Comparison of ENCODE assay signal across 8 cellular contexts in genomic region chr20:36439040-36439730, GRCh38.
DNase-seq lines count a peak whose midpoint lies in the region; ATAC-seq and TF ChIP-seq lines count a peak whose summit lies in the region.

No MANE protein-coding gene starts in this region.

- 28 to 37% methylated on average over 9 of the region's 9 CpGs for WGBS in lung, 2 donors

- no peaks in the 10 kb centered on the region for H3K36me3 ChIP-seq in lung (ENCODE audit: control insufficient read depth in 2 of 2, insufficient read depth in 2 of 2, low read length in 2 of 2)

- H3K27me3 ChIP-seq in lung (ENCODE audit: control insufficient read depth, insufficient read depth), result no peaks in the 10 kb centered on the region

- DNase-seq in SKM-1 treated with dmso at 0.1 percent for 144 hours (lab: John Stamatoyannopoulos, UW; ENCODE audit: unreplicated experiment) (peak; percentile 28), SKM-1 (lab: John Stamatoyannopoulos, UW; ENCODE audit: unreplicated experiment) (no peak), NCI-H2227 (lab: John Stamatoyannopoulos, UW; ENCODE audit: unreplicated experiment) (peak; percentile 71), dedifferentiated amniotic fluid mesenchymal stem cell (ENCODE audit: extremely low spot score) (peak; percentile 31), lung (ENCODE audit: low spot score) (peak; percentile 61)
- peak; percentile 58 for DNase-seq in activated CD4-positive, alpha-beta T cell treated with anti-CD3 and anti-CD28 coated beads, Interleukin-2, amount 50 U/mL, for 1 hour
- peak; percentile 31 to 37 for DNase-seq in stimulated activated CD8-positive, alpha-beta memory T cell treated with anti-CD3 and anti-CD28 coated beads, Interleukin-2, amount 100 ng/mL, for 1 hour (ENCODE audit: low read depth in 2 of 2)

- H3K27ac ChIP-seq in lung (ENCODE audit: low read depth in 1 of 2, low read length in 1 of 2), result no peak overlapping the region

- no peaks in the 10 kb centered on the region for H3K9me3 ChIP-seq in lung (ENCODE audit: control insufficient read depth in 2 of 2, insufficient read depth in 1 of 2, low read length in 1 of 2)

- H3K4me1 ChIP-seq in lung (ENCODE audit: control insufficient read depth in 2 of 2, insufficient read depth in 2 of 2, low read length in 2 of 2), result peaks cover 0 to 2% of the 10 kb centered on the region in 2 donors

- no peak overlapping the region for H3K4me3 ChIP-seq in lung

- ATAC-seq in lung (ENCODE audit: insufficient read depth, low FRiP score) (no peak), HG03439 (IDR thresholded peaks at IDR 0.05; ENCODE audit: unreplicated experiment) (no peak)

- TF ChIP-seq CTCF in lung (IDR thresholded peaks at IDR 0.05; ENCODE audit: control extremely low read depth, extremely low read depth), result peak; percentile 79
